ENCODE assay signal across 9 cellular contexts in the genomic region with DNA sequence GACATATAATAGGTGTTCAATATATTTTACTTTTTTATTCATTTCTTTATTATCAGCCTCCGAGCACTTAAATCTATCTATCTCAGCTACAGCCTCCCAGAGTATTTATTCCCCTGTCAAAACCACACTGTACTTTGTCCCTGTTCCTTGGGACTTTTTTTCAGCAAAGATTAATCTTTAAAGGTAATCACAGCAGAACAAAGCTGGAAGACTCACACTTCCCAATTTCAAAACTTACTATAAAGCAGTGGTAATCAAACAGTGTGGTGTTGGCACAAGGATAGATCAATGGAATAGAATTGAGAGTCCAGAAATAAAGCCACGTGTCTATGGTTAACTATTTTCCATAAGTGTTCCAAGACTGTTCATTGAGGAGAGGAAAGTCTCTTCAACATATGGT.
"Had no signal": no experiment of that assay in that cellular context is flagged by ENCODE, and none has a peak within 500 bp of the region (broad histone marks: within the 10 kb centered on the region; RNA-seq: fewer than 3 reads in every experiment).

No MANE protein-coding gene starts in this region.

- H3K27ac ChIP-seq: HL-60 had no signal

- FAIRE-seq: H1, H54, K562 had no signal

- H3K4me3 ChIP-seq: GM23338, K562 had no signal

- DNase-seq: H9, HCEC 1CT, IMR-90, KG1 had no signal

- ATAC-seq: GM23338, K562 had no signal
